29 cellular contexts compared by ENCODE assay signal in the genomic region with DNA sequence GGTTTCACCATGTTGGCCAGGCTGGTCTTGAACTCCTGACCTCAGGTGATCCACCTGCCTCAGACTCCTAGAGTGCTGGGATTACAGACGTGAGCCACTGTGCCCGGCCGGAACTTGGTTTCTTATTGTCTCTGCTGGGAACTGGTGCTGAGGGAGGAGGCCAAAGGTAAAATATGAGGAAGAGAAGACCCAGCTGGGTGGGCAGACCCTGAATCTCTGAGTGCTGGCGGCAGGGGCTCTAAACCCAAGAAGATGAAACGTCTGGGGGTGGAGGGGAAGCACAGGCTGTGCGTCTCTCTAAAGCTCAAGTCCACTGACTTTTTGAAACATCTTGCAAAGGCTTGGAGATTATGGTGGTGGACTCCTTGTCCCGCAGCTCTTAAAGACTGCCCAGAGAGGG.
"Had no signal": no experiment of that assay in that cellular context is flagged by ENCODE, and none has a peak within 500 bp of the region (broad histone marks: within the 10 kb centered on the region; RNA-seq: fewer than 3 reads in every experiment).

No MANE protein-coding gene starts in this region.

- DNase-seq: activated CD4-positive, alpha-beta T cell treated with anti-CD3 and anti-CD28 coated beads, Interleukin-2, amount 10 ng/mL, durations not matched to agents 24 days and 14 days; activated CD4-positive, alpha-beta T cell treated with anti-CD3 and anti-CD28 coated beads, Interleukin-2, amount 50 U/mL, for 4 hours; activated CD8-positive, alpha-beta T cell treated with anti-CD3 and anti-CD28 coated beads for 36 hours; activated gamma-delta T cell treated with Interleukin-2 at 50 U/mL for 16 hours; activated naive CD4-positive, alpha-beta T cell treated with anti-CD3 and anti-CD28 coated beads for 36 hours; activated T-cell treated with anti-CD3 and anti-CD28 coated beads, Interleukin-2, amount 50 U/mL, for 1 hour; activated T-cell treated with anti-CD3 and anti-CD28 coated beads, Interleukin-2, amount 50 U/mL, for 72 hours; body of pancreas; Karpas-422; KBM-7; MG63; NCI-H1048; NCI-H1105 treated with DMSO at 0.1 percent for 48 hours; NCI-H1436; NCI-H1694 treated with DMSO at 0.1 percent for 48 hours; NCI-H2029; NCI-H345; NCI-H524 treated with DMSO at 0.1 percent for 48 hours; Peyer's patch; SHP77 treated with DMSO at 0.1 percent for 48 hours; SK-N-SH had no signal

- H3K27me3 Mint-ChIP-seq: activated CD4-positive, alpha-beta T cell treated with anti-CD3 and anti-CD28 coated beads, Interleukin-2, amount 10 ng/mL, durations not matched to agents 24 days and 14 days; activated CD8-positive, alpha-beta T cell treated with anti-CD3 and anti-CD28 coated beads for 36 hours; activated T-helper 17 cell treated with anti-CD3 and anti-CD28 coated beads, Interleukin-2, amount 50 U/mL, for 72 hours had no signal

- H3K9me3 Mint-ChIP-seq: activated CD4-positive, alpha-beta T cell treated with anti-CD3 and anti-CD28 coated beads, Interleukin-2, amount 10 ng/mL, durations not matched to agents 24 days and 14 days; activated CD8-positive, alpha-beta T cell treated with anti-CD3 and anti-CD28 coated beads for 36 hours; activated naive CD4-positive, alpha-beta T cell treated with anti-CD3 and anti-CD28 coated beads for 36 hours; activated naive CD4-positive, alpha-beta T cell treated with anti-CD3 and anti-CD28 coated beads, Interleukin-2, amount 50 U/mL, for 72 hours; activated T-cell treated with anti-CD3 and anti-CD28 coated beads, Interleukin-2, amount 50 U/mL, for 72 hours; activated T-helper 17 cell treated with anti-CD3 and anti-CD28 coated beads, Interleukin-2, amount 50 U/mL, for 72 hours; T-helper 1 cell treated with Interleukin-12 subunit alpha and Interleukin-12 subunit beta and Interleukin-4 antibody, amounts not matched to agents 30 μg/mL and 1 μg/mL, for 36 hours; T-helper 2 cell treated with Interferon-gamma antibody and Interleukin-4, amounts not matched to agents 5 μg/mL and 100 μg/mL, for 36 hours had no signal

- H3K9me2 ChIP-seq: SK-N-SH had no signal

- ATAC-seq: activated CD8-positive, alpha-beta T cell treated with anti-CD3 and anti-CD28 coated beads for 36 hours; activated T-cell treated with anti-CD3 and anti-CD28 coated beads, Interleukin-2, amount 50 U/mL, for 72 hours; activated T-helper 17 cell treated with anti-CD3 and anti-CD28 coated beads, Interleukin-2, amount 50 U/mL, for 72 hours; body of pancreas had no signal

- H3K4me2 ChIP-seq: SK-N-SH had no signal

- H3K4me3 ChIP-seq: adrenal gland, body of pancreas, breast epithelium, MG63, Peyer's patch, SJSA1 had no signal

- H3K27me3 ChIP-seq: adrenal gland, body of pancreas, breast epithelium, MG63, Peyer's patch, SJSA1 had no signal

- H3K9me3 ChIP-seq: adrenal gland, body of pancreas, breast epithelium, MG63, Peyer's patch, SJSA1, SK-N-SH had no signal

- H3K4me3 Mint-ChIP-seq: activated CD4-positive, alpha-beta T cell treated with anti-CD3 and anti-CD28 coated beads, Interleukin-2, amount 10 ng/mL, durations not matched to agents 24 days and 14 days; activated CD8-positive, alpha-beta T cell treated with anti-CD3 and anti-CD28 coated beads for 36 hours; activated naive CD4-positive, alpha-beta T cell treated with anti-CD3 and anti-CD28 coated beads for 36 hours; activated T-cell treated with anti-CD3 and anti-CD28 coated beads, Interleukin-2, amount 50 U/mL, for 72 hours; activated T-helper 17 cell treated with anti-CD3 and anti-CD28 coated beads, Interleukin-2, amount 50 U/mL, for 72 hours; IgD-negative memory B cell; T-helper 1 cell treated with Interleukin-12 subunit alpha and Interleukin-12 subunit beta and Interleukin-4 antibody, amounts not matched to agents 30 μg/mL and 1 μg/mL, for 36 hours; T-helper 2 cell treated with Interferon-gamma antibody and Interleukin-4, amounts not matched to agents 5 μg/mL and 100 μg/mL, for 36 hours had no signal

- H3K4me1 ChIP-seq: adrenal gland, body of pancreas, breast epithelium, Peyer's patch had no signal

- H3K4me1 Mint-ChIP-seq: IgD-negative memory B cell had no signal

- H3K9ac ChIP-seq: SK-N-SH had no signal

- H3K27ac Mint-ChIP-seq: activated CD4-positive, alpha-beta T cell treated with anti-CD3 and anti-CD28 coated beads, Interleukin-2, amount 10 ng/mL, durations not matched to agents 24 days and 14 days; activated CD8-positive, alpha-beta T cell treated with anti-CD3 and anti-CD28 coated beads for 36 hours; activated naive CD4-positive, alpha-beta T cell treated with anti-CD3 and anti-CD28 coated beads for 36 hours; activated naive CD4-positive, alpha-beta T cell treated with anti-CD3 and anti-CD28 coated beads, Interleukin-2, amount 50 U/mL, for 72 hours; activated T-cell treated with anti-CD3 and anti-CD28 coated beads, Interleukin-2, amount 50 U/mL, for 72 hours; activated T-helper 17 cell treated with anti-CD3 and anti-CD28 coated beads, Interleukin-2, amount 50 U/mL, for 72 hours; IgD-negative memory B cell; T-helper 1 cell treated with Interleukin-12 subunit alpha and Interleukin-12 subunit beta and Interleukin-4 antibody, amounts not matched to agents 30 μg/mL and 1 μg/mL, for 36 hours; T-helper 2 cell treated with Interferon-gamma antibody and Interleukin-4, amounts not matched to agents 5 μg/mL and 100 μg/mL, for 36 hours had no signal

- H3K36me3 ChIP-seq: adrenal gland, breast epithelium, MG63, Peyer's patch, SJSA1 had no signal

- H3K27ac ChIP-seq: adrenal gland, body of pancreas, breast epithelium, Peyer's patch, SJSA1 had no signal
